Comparison of ENCODE assay signal across 12 cellular contexts in the genomic region with DNA sequence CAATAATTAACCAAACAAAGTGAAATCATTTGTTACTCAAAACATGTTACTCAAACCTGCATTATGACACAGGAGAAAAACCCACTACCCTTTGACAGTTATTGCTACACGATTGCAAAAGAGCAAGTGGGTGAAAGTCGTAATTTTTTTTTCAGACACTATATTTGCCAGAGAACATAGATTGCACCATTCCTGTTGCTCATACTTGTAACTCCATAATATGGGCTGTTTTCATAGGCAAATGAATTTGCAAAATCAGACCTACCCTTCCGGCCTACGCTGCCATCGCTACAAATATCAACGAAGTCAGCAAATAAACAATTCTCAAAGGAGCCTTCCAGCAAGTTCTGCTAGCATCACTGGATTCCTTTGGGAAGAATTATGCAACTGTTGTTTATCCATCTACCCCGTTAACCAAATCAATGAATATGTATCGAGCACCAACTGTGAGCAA.
A peak's percentile ranks its signal among the peaks of the same experiment; 100 is the strongest.
DNase-seq lines count a peak whose midpoint lies in the region; ATAC-seq and TF ChIP-seq lines count a peak whose summit lies in the region.
"Had no signal": no experiment of that assay in that cellular context is flagged by ENCODE, and none has a peak within 500 bp of the region (broad histone marks: within the 10 kb centered on the region; RNA-seq: fewer than 3 reads in every experiment).

No MANE protein-coding gene starts in this region.

- DNase-seq in CD1c-positive myeloid dendritic cell (ENCODE audit: extremely low spot score) (peak; percentile 78), NOMO-1 (lab: John Stamatoyannopoulos, UW; ENCODE audit: unreplicated experiment in 2 of 2) (peak; percentile 89 to 99), choroid plexus epithelial cell (ENCODE audit: low read depth) (peak; percentile 88), osteoblast (ENCODE audit: insufficient read length, low spot score, missing footprints) (no peak), NCI-H1930 (lab: John Stamatoyannopoulos, UW) (no peak), Caco-2 (no peak), occipital lobe (lab: John Stamatoyannopoulos, UW) (no peak)
- DNase-seq: activated CD4-positive, CD25-positive, alpha-beta regulatory T cell treated with anti-CD3 and anti-CD28 coated beads, Interleukin-2, amount 50 U/mL, for 72 hours; substantia nigra; SW 1271 had no signal

- H3K9me3 ChIP-seq in osteoblast (ENCODE audit: low read depth, low read length) (no peaks in the 10 kb centered on the region), Caco-2 (no peaks in the 10 kb centered on the region)

- H3K27me3 ChIP-seq in osteoblast (ENCODE audit: insufficient read depth, low read length) (no peaks in the 10 kb centered on the region), Caco-2 (replicated peaks; ENCODE audit: control insufficient read depth, insufficient read depth, low read length) (no peaks in the 10 kb centered on the region)

- no peaks in the 10 kb centered on the region for H3K4me1 Mint-ChIP-seq in Caco-2 (ENCODE audit: low read depth, unreplicated experiment)

- intact Hi-C loops in Caco-2 (cut with micrococcal nuclease; ENCODE audit: unreplicated experiment) = no loop called here

- CTCF ChIA-PET in Caco-2 (lab: Charles Lee) = no interaction called here

- no peak overlapping the region for H3K4me3 Mint-ChIP-seq in Caco-2 (ENCODE audit: unreplicated experiment)

- H3K4me1 ChIP-seq in osteoblast (ENCODE audit: insufficient read depth, low read length) (peaks cover 5% of the 10 kb centered on the region), Caco-2 (no peaks in the 10 kb centered on the region)

- no peak overlapping the region for H3K4me2 ChIP-seq in osteoblast (ENCODE audit: insufficient read depth, low read length)

- H3K79me2 ChIP-seq in osteoblast (ENCODE audit: insufficient read depth, low read length) = no peaks in the 10 kb centered on the region

- H3K27ac ChIP-seq in osteoblast (ENCODE audit: low read depth, low read length) = no peak overlapping the region

- H3K4me3 ChIP-seq in choroid plexus epithelial cell (ENCODE audit: low read depth, low read length) (no peak overlapping the region), osteoblast (ENCODE audit: insufficient read depth, low read length) (no peak overlapping the region), Caco-2 (ENCODE audit: low read depth, low read length) (no peak overlapping the region)
- H3K4me3 ChIP-seq: GM12878 had no signal

- no TSS peak for BruUV-seq in Caco-2 (replicated peaks; lab: Mats Ljungman, UMichigan)

- H3K9me3 Mint-ChIP-seq in Caco-2 (ENCODE audit: unreplicated experiment) = no peaks in the 10 kb centered on the region

- H3K27ac Mint-ChIP-seq in Caco-2 (ENCODE audit: unreplicated experiment) = no peak overlapping the region

- H2AFZ ChIP-seq in osteoblast (ENCODE audit: low read length) = peak overlapping the region; percentile 13

- no peaks in the 10 kb centered on the region for H3K36me3 ChIP-seq in osteoblast (ENCODE audit: insufficient read depth, low read length)
- H3K36me3 ChIP-seq in Caco-2 (ENCODE audit: control insufficient read depth, insufficient read depth, low read length) = no peaks in the 10 kb centered on the region; the same call in 1 of the 2 replicates

- H3K36me3 Mint-ChIP-seq in Caco-2 (ENCODE audit: insufficient read depth, unreplicated experiment) = no peaks in the 10 kb centered on the region

- TF ChIP-seq CTCF in choroid plexus epithelial cell (conservative IDR thresholded peaks at IDR 0.05; ENCODE audit: low read depth, low read length) (no peak), osteoblast (IDR thresholded peaks at IDR 0.05; ENCODE audit: extremely low read depth, low read depth, low read length) (no peak), Caco-2 (IDR thresholded peaks at IDR 0.05; ENCODE audit: insufficient read depth in 1 of 2, low read depth in 1 of 2, low read length in 1 of 2, severe bottlenecking in 1 of 2, unreplicated experiment in 1 of 2) (no peak)

- H3K27me3 Mint-ChIP-seq in Caco-2 (ENCODE audit: insufficient read depth, unreplicated experiment) = no peaks in the 10 kb centered on the region

- ATAC-seq in SK-N-SH treated with all-trans-retinoic acid at 6 μM for 48 hours = no peak
- ATAC-seq: GM12878 had no signal

- H4K20me1 ChIP-seq in osteoblast (ENCODE audit: insufficient read depth, low read length) = no peaks in the 10 kb centered on the region

- POLR2A ChIA-PET in Caco-2 (lab: Charles Lee) = no interaction called here

TF ChIP-seq in SK-N-SH treated with all-trans-retinoic acid at 6 μM for 48 hours, 23 proteins besides CTCF, POLR2A, EP300 and RAD21:
- TF ChIP-seq ZFP3 (CRISPR knock-in tag; IDR thresholded peaks at IDR 0.05) (no peak), TOX (CRISPR knock-in tag; IDR thresholded peaks at IDR 0.05; ENCODE audit: borderline replicate concordance) (no peak), OSR1 (CRISPR knock-in tag; IDR thresholded peaks at IDR 0.05) (no peak), ZNF70 (CRISPR knock-in tag; IDR thresholded peaks at IDR 0.05) (no peak), BACH2 (CRISPR knock-in tag; IDR thresholded peaks at IDR 0.05; ENCODE audit: borderline replicate concordance) (no peak), POU6F1 (CRISPR knock-in tag; IDR thresholded peaks at IDR 0.05; ENCODE audit: borderline replicate concordance, low read depth) (no peak)
- TF ChIP-seq, protein P1, sequence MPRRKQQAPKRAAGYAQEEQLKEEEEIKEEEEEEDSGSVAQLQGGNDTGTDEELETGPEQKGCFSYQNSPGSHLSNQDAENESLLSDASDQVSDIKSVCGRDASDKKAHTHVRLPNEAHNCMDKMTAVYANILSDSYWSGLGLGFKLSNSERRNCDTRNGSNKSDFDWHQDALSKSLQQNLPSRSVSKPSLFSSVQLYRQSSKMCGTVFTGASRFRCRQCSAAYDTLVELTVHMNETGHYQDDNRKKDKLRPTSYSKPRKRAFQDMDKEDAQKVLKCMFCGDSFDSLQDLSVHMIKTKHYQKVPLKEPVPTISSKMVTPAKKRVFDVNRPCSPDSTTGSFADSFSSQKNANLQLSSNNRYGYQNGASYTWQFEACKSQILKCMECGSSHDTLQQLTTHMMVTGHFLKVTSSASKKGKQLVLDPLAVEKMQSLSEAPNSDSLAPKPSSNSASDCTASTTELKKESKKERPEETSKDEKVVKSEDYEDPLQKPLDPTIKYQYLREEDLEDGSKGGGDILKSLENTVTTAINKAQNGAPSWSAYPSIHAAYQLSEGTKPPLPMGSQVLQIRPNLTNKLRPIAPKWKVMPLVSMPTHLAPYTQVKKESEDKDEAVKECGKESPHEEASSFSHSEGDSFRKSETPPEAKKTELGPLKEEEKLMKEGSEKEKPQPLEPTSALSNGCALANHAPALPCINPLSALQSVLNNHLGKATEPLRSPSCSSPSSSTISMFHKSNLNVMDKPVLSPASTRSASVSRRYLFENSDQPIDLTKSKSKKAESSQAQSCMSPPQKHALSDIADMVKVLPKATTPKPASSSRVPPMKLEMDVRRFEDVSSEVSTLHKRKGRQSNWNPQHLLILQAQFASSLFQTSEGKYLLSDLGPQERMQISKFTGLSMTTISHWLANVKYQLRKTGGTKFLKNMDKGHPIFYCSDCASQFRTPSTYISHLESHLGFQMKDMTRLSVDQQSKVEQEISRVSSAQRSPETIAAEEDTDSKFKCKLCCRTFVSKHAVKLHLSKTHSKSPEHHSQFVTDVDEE (CRISPR knock-in tag; IDR thresholded peaks at IDR 0.05) = no peak

Comparison
In these comparisons a context has a peak if more than half of its experiments do, and no peak if none do; other contexts are left out.
1. DNase-seq: peak in CD1c-positive myeloid dendritic cell (single experiment), NOMO-1 (2 of 2) and choroid plexus epithelial cell (single experiment); none in osteoblast (single experiment), NCI-H1930 (0 of 2), Caco-2 (0 of 2) and occipital lobe (single experiment).